9 cellular contexts compared by ENCODE assay signal in the genomic region with DNA sequence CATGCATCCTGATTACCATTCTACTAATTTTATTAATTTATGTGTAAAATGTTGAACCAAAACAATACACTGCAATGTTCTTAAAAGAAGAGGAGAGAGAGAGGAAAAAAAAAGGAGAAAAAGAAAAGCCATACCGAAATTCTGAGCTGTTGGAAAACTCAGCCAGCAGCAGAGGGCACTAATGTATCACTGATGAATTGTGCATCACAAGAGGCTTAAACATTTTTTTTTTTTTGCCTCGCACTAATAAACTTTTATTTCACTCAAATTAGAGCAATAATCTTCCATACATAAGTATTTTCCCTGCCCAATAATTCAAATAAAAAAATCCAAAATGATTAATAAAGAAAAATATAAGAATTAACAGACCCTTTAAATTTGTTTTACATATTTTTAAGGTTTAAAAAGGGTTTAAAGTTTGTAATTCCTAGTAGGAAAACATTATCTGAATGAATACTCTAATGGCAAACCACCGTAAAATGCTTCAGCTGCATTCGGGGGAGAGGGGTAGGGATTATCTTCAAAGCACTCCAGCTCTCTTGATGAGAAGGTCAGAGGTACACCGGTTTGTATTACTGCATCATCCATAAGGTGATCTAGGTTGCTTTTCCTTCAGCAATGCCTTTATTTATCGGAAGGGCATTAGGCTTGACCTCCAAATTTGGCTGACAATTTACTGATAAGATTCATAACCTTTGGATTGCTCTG. TPM values are rescaled to one million over a fixed set of nuclear protein-coding genes. Genes with fewer than 3 reads are reported as not detected.
DNase-seq lines count a peak whose midpoint lies in the region; ATAC-seq and TF ChIP-seq lines count a peak whose summit lies in the region.
"Had no signal": no experiment of that assay in that cellular context is flagged by ENCODE, and none has a peak within 500 bp of the region (broad histone marks: within the 10 kb centered on the region; RNA-seq: fewer than 3 reads in every experiment).

No MANE protein-coding gene starts in this region.

- intact Hi-C loops in esophagus squamous epithelium (cut with DNase I) = loop anchor here (10.0 kb wide), 2 partner anchors 551 to 1171 kb away; no protein-coding TSS in a partner anchor
- intact Hi-C loops in activated T-helper 2 cell treated with anti-CD3 and anti-CD28 coated beads, Interferon-gamma antibody, Interleukin-2, Interleukin-4, amounts not matched to agents 10 μg/mL and 5 μg/mL and 100 μg/mL, durations not matched to agents 14 hours and 24 hours and 36 hours (cut with micrococcal nuclease) = loop anchor here (10.0 kb wide), 1 partner anchor 461 kb away; no protein-coding TSS in a partner anchor

- H3K4me1 ChIP-seq in esophagus squamous epithelium = peaks cover 0 to 13% (median 5%) of the 10 kb centered on the region in 3 donors

- 28 to 42% methylated on average over 6 of the region's 6 CpGs for WGBS in esophagus squamous epithelium, 2 donors

- H3K4me3 ChIP-seq in esophagus squamous epithelium = no peak overlapping the region

- H3K9me3 Mint-ChIP-seq in activated T-helper 2 cell treated with anti-CD3 and anti-CD28 coated beads, Interferon-gamma antibody, Interleukin-2, Interleukin-4, amounts not matched to agents 10 μg/mL and 5 μg/mL and 100 μg/mL, durations not matched to agents 14 hours and 24 hours and 36 hours = no peaks in the 10 kb centered on the region

- TF ChIP-seq CTCF in esophagus squamous epithelium (IDR thresholded peaks at IDR 0.05) = peak; percentile 29 to 79 (median 64)

- no peak overlapping the region for H3K27ac Mint-ChIP-seq in activated T-helper 2 cell treated with anti-CD3 and anti-CD28 coated beads, Interferon-gamma antibody, Interleukin-2, Interleukin-4, amounts not matched to agents 10 μg/mL and 5 μg/mL and 100 μg/mL, durations not matched to agents 14 hours and 24 hours and 36 hours
- H3K27ac Mint-ChIP-seq: CD4-positive, CD25-positive, alpha-beta regulatory T cell had no signal

- TF ChIP-seq POLR2A in esophagus squamous epithelium (IDR thresholded peaks at IDR 0.05) = no peak

- no peak overlapping the region for H3K4me3 Mint-ChIP-seq in activated T-helper 2 cell treated with anti-CD3 and anti-CD28 coated beads, Interferon-gamma antibody, Interleukin-2, Interleukin-4, amounts not matched to agents 10 μg/mL and 5 μg/mL and 100 μg/mL, durations not matched to agents 14 hours and 24 hours and 36 hours (ENCODE audit: low read depth)
- H3K4me3 Mint-ChIP-seq: CD4-positive, CD25-positive, alpha-beta regulatory T cell had no signal

- no peaks in the 10 kb centered on the region for H3K36me3 Mint-ChIP-seq in activated T-helper 2 cell treated with anti-CD3 and anti-CD28 coated beads, Interferon-gamma antibody, Interleukin-2, Interleukin-4, amounts not matched to agents 10 μg/mL and 5 μg/mL and 100 μg/mL, durations not matched to agents 14 hours and 24 hours and 36 hours (ENCODE audit: low read depth)
- H3K36me3 Mint-ChIP-seq: CD4-positive, CD25-positive, alpha-beta regulatory T cell had no signal

- no peak overlapping the region for H3K27ac ChIP-seq in esophagus squamous epithelium

- DNase-seq in NCI-H2081 (lab: John Stamatoyannopoulos, UW) (peak; percentile 52 to 53), NCI-H2081 treated with DMSO at 0.1 percent for 48 hours (lab: John Stamatoyannopoulos, UW) (no peak), HS-27A (ENCODE audit: low read depth) (peak; percentile 34), RPMI7951 (ENCODE audit: low read depth) (peak; percentile 50), esophagus squamous epithelium (lab: John Stamatoyannopoulos, UW) (no peak), pons (ENCODE audit: low spot score) (peak; percentile 44)
- no peak for DNase-seq in activated T-helper 2 cell treated with anti-CD3 and anti-CD28 coated beads, Interferon-gamma antibody, Interleukin-2, Interleukin-4, amounts not matched to agents 10 μg/mL and 5 μg/mL and 100 μg/mL, durations not matched to agents 14 hours and 24 hours and 36 hours (ENCODE audit: low spot score)

- H3K36me3 ChIP-seq in esophagus squamous epithelium = no peaks in the 10 kb centered on the region

- no peaks in the 10 kb centered on the region for H3K4me1 Mint-ChIP-seq in activated T-helper 2 cell treated with anti-CD3 and anti-CD28 coated beads, Interferon-gamma antibody, Interleukin-2, Interleukin-4, amounts not matched to agents 10 μg/mL and 5 μg/mL and 100 μg/mL, durations not matched to agents 14 hours and 24 hours and 36 hours (ENCODE audit: low read depth)
- H3K4me1 Mint-ChIP-seq: CD4-positive, CD25-positive, alpha-beta regulatory T cell had no signal

- H3K9me3 ChIP-seq in esophagus squamous epithelium = no peaks in the 10 kb centered on the region

- H3K27me3 Mint-ChIP-seq in activated T-helper 2 cell treated with anti-CD3 and anti-CD28 coated beads, Interferon-gamma antibody, Interleukin-2, Interleukin-4, amounts not matched to agents 10 μg/mL and 5 μg/mL and 100 μg/mL, durations not matched to agents 14 hours and 24 hours and 36 hours (ENCODE audit: low read depth) = peaks cover 5% of the 10 kb centered on the region

- no peak for ATAC-seq in GM18868 (IDR thresholded peaks at IDR 0.05; ENCODE audit: unreplicated experiment)

- H3K27me3 ChIP-seq in esophagus squamous epithelium = no peaks in the 10 kb centered on the region

RNA-seq across cellular contexts. Expression of gene ATP23, which starts 41.9 kb away (rescaled TPM):
- total RNA-seq in RPMI7951 (2014; rRNA removed; shearing (Covaris generic)) = 24.0 and 33.1 TPM in 2 replicates
- 10 to 100 TPM in 2 of 4 donors, 1 to 10 TPM in 2; 2.0 to 17.9 (median 8.6) TPM for total RNA-seq in esophagus squamous epithelium
- total RNA-seq in activated T-helper 2 cell treated with anti-CD3 and anti-CD28 coated beads, Interferon-gamma antibody, Interleukin-2, Interleukin-4, amounts not matched to agents 10 μg/mL and 5 μg/mL and 100 μg/mL, durations not matched to agents 14 hours and 24 hours and 36 hours = 10.8 and 12.7 TPM in 2 replicates

Comparison
In these comparisons a context has a peak if more than half of its experiments do, and no peak if none do; other contexts are left out.
1. DNase-seq: peak in NCI-H2081 (2 of 2), HS-27A (single experiment), RPMI7951 (single experiment) and pons (single experiment); none in NCI-H2081 treated with DMSO at 0.1 percent for 48 hours (single experiment), esophagus squamous epithelium (single experiment) and activated T-helper 2 cell treated with anti-CD3 and anti-CD28 coated beads, Interferon-gamma antibody, Interleukin-2, Interleukin-4, amounts not matched to agents 10 μg/mL and 5 μg/mL and 100 μg/mL, durations not matched to agents 14 hours and 24 hours and 36 hours (single experiment).